ENCODE assay signal across 1 cellular context in genomic region chr7:106568680-106569499, GRCh38.
TF ChIP-seq lines count a peak whose summit lies in the region.

No MANE protein-coding gene starts in this region.

TF ChIP-seq in HCT116, 20 proteins besides CTCF, POLR2A, EP300 and RAD21 (continued from another document):
- TF ChIP-seq ZBTB33 (IDR thresholded peaks at IDR 0.05; ENCODE audit: extremely low read depth, insufficient replicate concordance, low read length) (no peak), SP1 (IDR thresholded peaks at IDR 0.05; ENCODE audit: low read depth) (peak; percentile 59), SIN3A (IDR thresholded peaks at IDR 0.05; ENCODE audit: low read depth) (no peak), POLR2AphosphoS5 (IDR thresholded peaks at IDR 0.05; ENCODE audit: low read depth, low read length) (peak; percentile 24; the same call in 1 of the 2 replicates), FOSL1 (IDR thresholded peaks at IDR 0.05; ENCODE audit: low read depth) (no peak)
